In genomic region chrX:47232803-47233332, GRCh38 we compare ENCODE assay signal across 8 cellular contexts. TPM values are rescaled to one million over a fixed set of nuclear protein-coding genes. Genes with fewer than 3 reads are reported as not detected.
DNase-seq lines count a peak whose midpoint lies in the region; ATAC-seq, FAIRE-seq and TF ChIP-seq lines count a peak whose summit lies in the region.

USP11 (plus strand) TSS chrX:47233009; CDS start chrX:47233044, 35 bp downstream.

- H2BK12ac ChIP-seq in mesenchymal stem cell (ENCODE audit: low read length in 2 of 2) = peak within 1 kb of the TSS in 1 of 2 experiments; percentile 31

- H3K36me3 Mint-ChIP-seq in stimulated activated naive B cell treated with anti-CD40 and anti-IgM and Interleukin-4, amounts not matched to agents 10 μg/mL and 1 μg/mL and 100 μg/mL, for 72 hours = peaks cover 19 to 33% of the 10 kb centered on the region in 2 donors

- H3K14ac ChIP-seq in mesenchymal stem cell (ENCODE audit: low read length in 2 of 2) = peak within 1 kb of the TSS in 1 of 2 experiments; percentile 89

- H3K4me1 Mint-ChIP-seq in stimulated activated naive B cell treated with anti-CD40 and anti-IgM and Interleukin-4, amounts not matched to agents 10 μg/mL and 1 μg/mL and 100 μg/mL, for 72 hours = peaks cover 8 to 9% of the 10 kb centered on the region in 2 donors

- H4K91ac ChIP-seq in mesenchymal stem cell (ENCODE audit: low read length) = peak within 1 kb of the TSS; percentile 93

- H3K27me3 Mint-ChIP-seq in stimulated activated naive B cell treated with anti-CD40 and anti-IgM and Interleukin-4, amounts not matched to agents 10 μg/mL and 1 μg/mL and 100 μg/mL, for 72 hours = no peaks in the 10 kb centered on the region

- H3K23ac ChIP-seq in mesenchymal stem cell (ENCODE audit: low read length in 2 of 2) = peak within 1 kb of the TSS in 1 of 2 experiments; percentile 24

- H3K27ac Mint-ChIP-seq in stimulated activated naive B cell treated with anti-CD40 and anti-IgM and Interleukin-4, amounts not matched to agents 10 μg/mL and 1 μg/mL and 100 μg/mL, for 72 hours = peak within 1 kb of the TSS; percentile 97

- H4K8ac ChIP-seq in mesenchymal stem cell (ENCODE audit: low read length) = peak within 1 kb of the TSS; percentile 93

- peak; percentile 19 for ATAC-seq in HG02588 (IDR thresholded peaks at IDR 0.05; ENCODE audit: unreplicated experiment)
- peak; percentile 41 to 49 for ATAC-seq in stimulated activated naive B cell treated with anti-CD40 and anti-IgM and Interleukin-4, amounts not matched to agents 10 μg/mL and 1 μg/mL and 100 μg/mL, for 72 hours (replicated peaks)

- H3K27me3 ChIP-seq in endocrine pancreas (ENCODE audit: control insufficient read depth, insufficient read depth, low read length) (no peaks in the 10 kb centered on the region), mesenchymal stem cell (ENCODE audit: control insufficient read depth in 1 of 2, insufficient read depth in 1 of 2, low read length in 2 of 2) (peaks cover 0 to 36% of the 10 kb centered on the region in 2 experiments)

- peak within 1 kb of the TSS; percentile 36 for H2AK5ac ChIP-seq in mesenchymal stem cell (ENCODE audit: low read length, severe bottlenecking)

- H2AFZ ChIP-seq in mesenchymal stem cell (ENCODE audit: low read depth, low read length) = peak within 1 kb of the TSS; percentile 69

- H3K4me1 ChIP-seq in endocrine pancreas (ENCODE audit: control insufficient read depth, insufficient read depth, low read length) (peaks cover 7% of the 10 kb centered on the region), mesenchymal stem cell (ENCODE audit: control insufficient read depth, insufficient read depth, low read depth, low read length) (peaks cover 2% of the 10 kb centered on the region)

- no peak for FAIRE-seq in GM12892 (lab: Jason Lieb, UNC)

- peak within 1 kb of the TSS; percentile 70 to 95 for H3K18ac ChIP-seq in mesenchymal stem cell (ENCODE audit: low read depth in 1 of 2, low read length in 2 of 2)

- peak; percentile 79 for TF ChIP-seq POLR2A in GM12892 (IDR thresholded peaks at IDR 0.05; ENCODE audit: low read depth, low read length)

- no peaks in the 10 kb centered on the region for H3K9me3 ChIP-seq in endocrine pancreas (ENCODE audit: control insufficient read depth, low read length)
- no peaks in the 10 kb centered on the region for H3K9me3 ChIP-seq in mesenchymal stem cell (ENCODE audit: control insufficient read depth, low read length)

- H3K4me3 ChIP-seq in endocrine pancreas (ENCODE audit: control insufficient read depth, insufficient read depth, low read length) (peak within 1 kb of the TSS; percentile 89), mesenchymal stem cell (ENCODE audit: insufficient read depth in 1 of 2, low read depth in 1 of 2, low read length in 2 of 2) (peak within 1 kb of the TSS; percentile 85 to 93)

- H3K9ac ChIP-seq in endocrine pancreas (ENCODE audit: control insufficient read depth, insufficient read depth, low read length) (peak within 1 kb of the TSS; percentile 78), mesenchymal stem cell (ENCODE audit: low read length) (peak within 1 kb of the TSS; percentile 100)

- H3K79me1 ChIP-seq in mesenchymal stem cell (replicated peaks; ENCODE audit: low read length, poor library complexity, severe bottlenecking) = peaks cover 3% of the 10 kb centered on the region

- H3K4me2 ChIP-seq in mesenchymal stem cell (ENCODE audit: low read length, poor library complexity, severe bottlenecking) = peak within 1 kb of the TSS; percentile 77

- H3K4me3 Mint-ChIP-seq in stimulated activated naive B cell treated with anti-CD40 and anti-IgM and Interleukin-4, amounts not matched to agents 10 μg/mL and 1 μg/mL and 100 μg/mL, for 72 hours = peak within 1 kb of the TSS; percentile 88 to 91

- H2BK5ac ChIP-seq in mesenchymal stem cell (ENCODE audit: low read depth, low read length, poor library complexity, severe bottlenecking) = peak within 1 kb of the TSS; percentile 44

- no peaks in the 10 kb centered on the region for H3K9me3 Mint-ChIP-seq in stimulated activated naive B cell treated with anti-CD40 and anti-IgM and Interleukin-4, amounts not matched to agents 10 μg/mL and 1 μg/mL and 100 μg/mL, for 72 hours

- H2BK15ac ChIP-seq in mesenchymal stem cell (ENCODE audit: low read depth, poor library complexity, severe bottlenecking) = peak within 1 kb of the TSS; percentile 93

- peak within 1 kb of the TSS; percentile 34 for H2BK120ac ChIP-seq in mesenchymal stem cell (ENCODE audit: low read depth, low read length)

- H3K4ac ChIP-seq in mesenchymal stem cell (ENCODE audit: low read depth in 1 of 2, low read length in 2 of 2) = peak within 1 kb of the TSS; percentile 95 to 97

- H3K36me3 ChIP-seq in endocrine pancreas (ENCODE audit: control insufficient read depth, insufficient read depth, low read length) (no peaks in the 10 kb centered on the region), mesenchymal stem cell (ENCODE audit: control insufficient read depth in 1 of 2, insufficient read depth in 2 of 2, low read depth in 1 of 2, low read length in 2 of 2) (peaks cover 14 to 17% of the 10 kb centered on the region in 2 experiments)

- DNase-seq in GM12892 (ENCODE audit: insufficient read length) = no peak
- DNase-seq in NCI-H446 (lab: John Stamatoyannopoulos, UW) = peak; percentile 31 to 61
- DNase-seq in activated CD8-positive, alpha-beta memory T cell treated with anti-CD3 and anti-CD28 coated beads for 24 hours = peak; percentile 76
- peak; percentile 56 for DNase-seq in mesenchymal stem cell
- DNase-seq in stimulated activated naive B cell treated with anti-CD40 and anti-IgM and Interleukin-4, amounts not matched to agents 10 μg/mL and 1 μg/mL and 100 μg/mL, for 72 hours = peak; percentile 51
- DNase-seq in HPDE6-E6E7 (ENCODE audit: extremely low spot score) = no peak

- WGBS in mesenchymal stem cell = under 1% methylated on average over 31 of the region's 46 CpGs

- peak within 1 kb of the TSS; percentile 77 for H3K27ac ChIP-seq in mesenchymal stem cell (ENCODE audit: low read length, poor library complexity, severe bottlenecking)

RNA-seq across cellular contexts. Expression of gene USP11, which starts in this region (rescaled TPM):
- 16.1 TPM for polyA plus RNA-seq in GM12892 (2012; ENCODE audit: missing spikeins)
- 33.1 TPM for polyA plus RNA-seq in mesenchymal stem cell (2013, experiment 1 of 2)
- polyA plus RNA-seq in mesenchymal stem cell (2013, experiment 2 of 2) = 33.0 TPM

Comparison
In these comparisons a context has a peak if more than half of its experiments do, and no peak if none do; other contexts are left out.
1. DNase-seq: peak in NCI-H446 (2 of 2), activated CD8-positive, alpha-beta memory T cell treated with anti-CD3 and anti-CD28 coated beads for 24 hours (single experiment), mesenchymal stem cell (single experiment) and stimulated activated naive B cell treated with anti-CD40 and anti-IgM and Interleukin-4, amounts not matched to agents 10 μg/mL and 1 μg/mL and 100 μg/mL, for 72 hours (single experiment); none in GM12892 (single experiment) and HPDE6-E6E7 (single experiment).